In the genomic region with DNA sequence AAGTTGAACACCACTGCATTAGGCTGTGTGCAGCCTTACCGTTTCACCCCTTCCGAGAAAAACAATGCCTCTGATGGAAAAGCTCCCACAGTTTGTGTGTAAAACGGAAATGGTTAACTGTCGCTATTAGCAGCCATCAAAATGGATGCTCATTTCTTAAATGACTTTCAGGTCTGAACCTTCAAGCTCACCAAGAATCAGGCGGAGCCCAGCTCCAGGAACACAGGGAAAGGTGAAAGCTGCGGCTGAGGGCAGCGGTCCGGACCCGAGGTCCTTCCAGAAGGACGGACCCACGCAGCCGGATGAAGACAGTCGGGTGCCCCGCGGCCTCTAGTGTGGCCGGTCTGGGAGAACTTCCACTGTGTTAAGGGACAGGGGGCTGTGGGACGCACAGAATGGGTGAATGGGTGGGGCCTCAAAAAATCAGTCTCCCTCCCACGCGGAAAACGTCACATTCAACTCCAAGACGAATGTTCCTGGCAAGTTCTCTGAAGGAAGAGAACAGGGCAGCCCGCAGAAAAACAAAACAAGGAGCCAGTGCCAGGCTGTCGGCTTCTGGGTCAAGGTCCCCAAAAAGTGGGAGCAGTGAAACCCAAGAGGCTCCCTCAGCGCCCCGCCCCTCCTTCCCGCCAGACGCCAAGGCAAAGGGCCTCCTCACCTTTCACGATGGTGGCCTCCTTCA, we compare ENCODE assay signal across 9 cellular contexts. TPM values are rescaled to one million over a fixed set of nuclear protein-coding genes. Genes with fewer than 3 reads are reported as not detected.
DNase-seq lines count a peak whose midpoint lies in the region; ATAC-seq and TF ChIP-seq lines count a peak whose summit lies in the region.
"Had no signal": no experiment of that assay in that cellular context is flagged by ENCODE, and none has a peak within 500 bp of the region (broad histone marks: within the 10 kb centered on the region; RNA-seq: fewer than 3 reads in every experiment).

No MANE protein-coding gene starts in this region.

- peaks cover 93% of the 10 kb centered on the region for H3K79me2 ChIP-seq in mammary epithelial cell (ENCODE audit: insufficient read depth, low read length)

- no peak for ATAC-seq in activated T-cell treated with anti-CD3 and anti-CD28 coated beads, Interleukin-2, amount 50 U/mL, for 72 hours (replicated peaks in 1 of 2)
- ATAC-seq in memory B cell (ENCODE audit: low read depth) = no peak
- ATAC-seq in HG03139 (IDR thresholded peaks at IDR 0.05; ENCODE audit: unreplicated experiment) = no peak
- ATAC-seq in HG02938 (IDR thresholded peaks at IDR 0.05; ENCODE audit: unreplicated experiment) = no peak

- WGBS in mammary epithelial cell (ENCODE audit: low coverage, missing lambda C conversion rate) = 2% methylated on average over 14 of the region's 28 CpGs

- H3K4me1 ChIP-seq in mammary epithelial cell (ENCODE audit: insufficient read depth, low read length) = peaks cover 51% of the 10 kb centered on the region

- peaks cover 50% of the 10 kb centered on the region for H3K4me1 Mint-ChIP-seq in activated T-cell treated with anti-CD3 and anti-CD28 coated beads, Interleukin-2, amount 50 U/mL, for 72 hours (ENCODE audit: low read depth)
- H3K4me1 Mint-ChIP-seq in activated T-cell treated with anti-CD3 and anti-CD28 coated beads, Interleukin-2, amount 50 U/mL, for 24 hours (ENCODE audit: low read depth) = peaks cover 52% of the 10 kb centered on the region
- H3K4me1 Mint-ChIP-seq in memory B cell (peaks cover 13% of the 10 kb centered on the region), type B pancreatic cell (ENCODE audit: unreplicated experiment) (peaks cover 37% of the 10 kb centered on the region)
- peaks cover 51% of the 10 kb centered on the region for H3K4me1 Mint-ChIP-seq in activated CD4-positive, alpha-beta T cell treated with anti-CD3 and anti-CD28 coated beads, Interleukin-2, amount 10 ng/mL, durations not matched to agents 7 days and 5 days

- no peaks in the 10 kb centered on the region for H3K27me3 Mint-ChIP-seq in activated T-cell treated with anti-CD3 and anti-CD28 coated beads, Interleukin-2, amount 50 U/mL, for 72 hours (ENCODE audit: low read depth)
- no peaks in the 10 kb centered on the region for H3K27me3 Mint-ChIP-seq in activated T-cell treated with anti-CD3 and anti-CD28 coated beads, Interleukin-2, amount 50 U/mL, for 24 hours
- H3K27me3 Mint-ChIP-seq in memory B cell (no peaks in the 10 kb centered on the region), type B pancreatic cell (no peaks in the 10 kb centered on the region)
- no peaks in the 10 kb centered on the region for H3K27me3 Mint-ChIP-seq in activated CD4-positive, alpha-beta T cell treated with anti-CD3 and anti-CD28 coated beads, Interleukin-2, amount 10 ng/mL, durations not matched to agents 7 days and 5 days

- H3K9ac ChIP-seq in mammary epithelial cell (ENCODE audit: insufficient read depth, low read length) = peak overlapping the region; percentile 83

- H3K4me3 Mint-ChIP-seq in activated T-cell treated with anti-CD3 and anti-CD28 coated beads, Interleukin-2, amount 50 U/mL, for 72 hours = peak overlapping the region; percentile 37 to 81
- H3K4me3 Mint-ChIP-seq in activated T-cell treated with anti-CD3 and anti-CD28 coated beads, Interleukin-2, amount 50 U/mL, for 24 hours = no peak overlapping the region
- H3K4me3 Mint-ChIP-seq in memory B cell = peak overlapping the region; percentile 15
- H3K4me3 Mint-ChIP-seq in type B pancreatic cell = peak overlapping the region; percentile 84
- no peak overlapping the region for H3K4me3 Mint-ChIP-seq in activated CD4-positive, alpha-beta T cell treated with anti-CD3 and anti-CD28 coated beads, Interleukin-2, amount 10 ng/mL, durations not matched to agents 7 days and 5 days

- dilution Hi-C loops in mammary epithelial cell (cut with HindIII; ENCODE audit: low sequenced_read_pairs) = no loop called here

- no peaks in the 10 kb centered on the region for H3K9me3 ChIP-seq in mammary epithelial cell (replicated peaks; ENCODE audit: insufficient read depth, low read length)

- peak overlapping the region; percentile 56 to 68 (median 58) for H3K4me3 ChIP-seq in mammary epithelial cell (replicated peaks in 1 of 3; ENCODE audit: insufficient read depth in 1 of 3, low read depth in 2 of 3, low read length in 3 of 3)

- no peak for DNase-seq in activated T-cell treated with anti-CD3 and anti-CD28 coated beads, Interleukin-2, amount 50 U/mL, for 72 hours
- no peak for DNase-seq in activated T-cell treated with anti-CD3 and anti-CD28 coated beads, Interleukin-2, amount 50 U/mL, for 24 hours
- DNase-seq in mammary epithelial cell (peak; percentile 56), memory B cell (ENCODE audit: low spot score in 2 of 2) (no peak), type B pancreatic cell (ENCODE audit: extremely low spot score, unreplicated experiment) (no peak)
- DNase-seq in activated CD4-positive, alpha-beta T cell treated with anti-CD3 and anti-CD28 coated beads, Interleukin-2, amount 10 ng/mL, durations not matched to agents 7 days and 5 days = no peak

- H3K36me3 Mint-ChIP-seq in activated T-cell treated with anti-CD3 and anti-CD28 coated beads, Interleukin-2, amount 50 U/mL, for 72 hours (ENCODE audit: insufficient read depth in 2 of 2) = peaks cover 0 to 1% of the 10 kb centered on the region in 2 donors
- peaks cover 12% of the 10 kb centered on the region for H3K36me3 Mint-ChIP-seq in activated T-cell treated with anti-CD3 and anti-CD28 coated beads, Interleukin-2, amount 50 U/mL, for 24 hours (ENCODE audit: low read depth)
- H3K36me3 Mint-ChIP-seq in memory B cell (no peaks in the 10 kb centered on the region), type B pancreatic cell (peaks cover 31% of the 10 kb centered on the region)
- peaks cover 11% of the 10 kb centered on the region for H3K36me3 Mint-ChIP-seq in activated CD4-positive, alpha-beta T cell treated with anti-CD3 and anti-CD28 coated beads, Interleukin-2, amount 10 ng/mL, durations not matched to agents 7 days and 5 days (ENCODE audit: low read depth)

- H3K4me2 ChIP-seq in mammary epithelial cell (ENCODE audit: insufficient read depth, low read depth, low read length) = peak overlapping the region; percentile 93

- intact Hi-C loops in mammary epithelial cell (cut with micrococcal nuclease) = loop anchor here (1.0 to 10.0 kb wide), 4 partner anchors 323 to 866 kb away; no protein-coding TSS in a partner anchor

- H3K36me3 ChIP-seq in mammary epithelial cell (ENCODE audit: insufficient read depth, low read length) = peaks cover 11% of the 10 kb centered on the region

- POLR2A ChIA-PET in activated CD4-positive, alpha-beta T cell treated with anti-CD3 and anti-CD28 coated beads, Interleukin-2, amount 10 ng/mL, durations not matched to agents 7 days and 5 days (lab: Charles Lee) = no interaction called here

- in situ Hi-C loops in mammary epithelial cell (cut with MboI; ENCODE audit: low sequenced_read_pairs in 2 of 2) = loop anchor here in 1 of 2 donors (10.0 to 25.0 kb wide), 2 partner anchors 233 to 519 kb away; no protein-coding TSS in a partner anchor

- H3K27me3 ChIP-seq in mammary epithelial cell (ENCODE audit: insufficient read depth, low read length) = no peaks in the 10 kb centered on the region

- TF ChIP-seq CTCF in mammary epithelial cell (conservative IDR thresholded peaks at IDR 0.05 in 1 of 2, IDR thresholded peaks at IDR 0.05 in 1 of 2; ENCODE audit: extremely low read depth in 1 of 2, insufficient read depth in 1 of 2, low read depth in 1 of 2, low read length in 2 of 2) (no peak), type B pancreatic cell (conservative IDR thresholded peaks at IDR 0.05) (no peak)

- H3K27ac Mint-ChIP-seq in activated T-cell treated with anti-CD3 and anti-CD28 coated beads, Interleukin-2, amount 50 U/mL, for 72 hours = no peak overlapping the region
- H3K27ac Mint-ChIP-seq in activated T-cell treated with anti-CD3 and anti-CD28 coated beads, Interleukin-2, amount 50 U/mL, for 24 hours = no peak overlapping the region
- H3K27ac Mint-ChIP-seq in memory B cell (no peak overlapping the region), type B pancreatic cell (peak overlapping the region; percentile 37)
- no peak overlapping the region for H3K27ac Mint-ChIP-seq in activated CD4-positive, alpha-beta T cell treated with anti-CD3 and anti-CD28 coated beads, Interleukin-2, amount 10 ng/mL, durations not matched to agents 7 days and 5 days

- H3K27ac ChIP-seq in mammary epithelial cell (ENCODE audit: insufficient read depth, low read depth, low read length) = peak overlapping the region; percentile 44
- H3K27ac ChIP-seq: epithelial cell of prostate had no signal

- H4K20me1 ChIP-seq in mammary epithelial cell (ENCODE audit: insufficient read depth, low read length) = peaks cover 7% of the 10 kb centered on the region

- no peaks in the 10 kb centered on the region for H3K9me3 Mint-ChIP-seq in activated T-cell treated with anti-CD3 and anti-CD28 coated beads, Interleukin-2, amount 50 U/mL, for 72 hours
- H3K9me3 Mint-ChIP-seq in activated T-cell treated with anti-CD3 and anti-CD28 coated beads, Interleukin-2, amount 50 U/mL, for 24 hours = no peaks in the 10 kb centered on the region
- H3K9me3 Mint-ChIP-seq in memory B cell (no peaks in the 10 kb centered on the region), type B pancreatic cell (no peaks in the 10 kb centered on the region)
- H3K9me3 Mint-ChIP-seq in activated CD4-positive, alpha-beta T cell treated with anti-CD3 and anti-CD28 coated beads, Interleukin-2, amount 10 ng/mL, durations not matched to agents 7 days and 5 days = no peaks in the 10 kb centered on the region

- BruUV-seq in mammary epithelial cell (replicated peaks; lab: Mats Ljungman, UMichigan) = no TSS peak

- CTCF ChIA-PET in mammary epithelial cell (lab: Charles Lee; ENCODE audit: low non-redundant PET) = interaction anchor here (0.6 kb wide), 1 partner anchor 113 kb away, joined by 3 read pairs; no protein-coding TSS in a partner anchor
- CTCF ChIA-PET in activated CD4-positive, alpha-beta T cell treated with anti-CD3 and anti-CD28 coated beads, Interleukin-2, amount 10 ng/mL, durations not matched to agents 7 days and 5 days (lab: Charles Lee) = no interaction called here

- H2AFZ ChIP-seq in mammary epithelial cell (ENCODE audit: low read depth, low read length) = peak overlapping the region; percentile 17

RNA-seq across cellular contexts. Expression of a gene that starts 4.9 kb away (rescaled TPM):
- 1 to 10 TPM; 5.4 to 5.6 TPM for total RNA-seq in activated T-cell treated with anti-CD3 and anti-CD28 coated beads, Interleukin-2, amount 50 U/mL, for 72 hours
- 10 to 100 TPM; 22.7 to 37.8 TPM for total RNA-seq in mammary epithelial cell
- 6.2 TPM for polyA plus RNA-seq in mammary epithelial cell
- 14.0 TPM for polyA minus RNA-seq in mammary epithelial cell
- 19.4 and 30.1 TPM in 2 replicates for total RNA-seq in type B pancreatic cell (ENCODE audit: low replicate concordance)
- total RNA-seq in activated CD4-positive, alpha-beta T cell treated with anti-CD3 and anti-CD28 coated beads, Interleukin-2, amount 10 ng/mL, durations not matched to agents 7 days and 5 days = 1 to 10 TPM; 3.4 to 4.2 TPM

Comparison
In these comparisons a context has a peak if more than half of its experiments do, and no peak if none do; other contexts are left out.
1. H3K4me3 Mint-ChIP-seq: peak in activated T-cell treated with anti-CD3 and anti-CD28 coated beads, Interleukin-2, amount 50 U/mL, for 72 hours (2 of 2), memory B cell (single experiment) and type B pancreatic cell (single experiment); none in activated T-cell treated with anti-CD3 and anti-CD28 coated beads, Interleukin-2, amount 50 U/mL, for 24 hours (single experiment) and activated CD4-positive, alpha-beta T cell treated with anti-CD3 and anti-CD28 coated beads, Interleukin-2, amount 10 ng/mL, durations not matched to agents 7 days and 5 days (single experiment).